Comparison of ENCODE assay signal across 18 cellular contexts in genomic region chr6:134508862-134509498, GRCh38.
DNase-seq lines count a peak whose midpoint lies in the region; TF ChIP-seq lines count a peak whose summit lies in the region.
"Had no signal": no experiment of that assay in that cellular context is flagged by ENCODE, and none has a peak within 500 bp of the region (broad histone marks: within the 10 kb centered on the region; RNA-seq: fewer than 3 reads in every experiment).

No MANE protein-coding gene starts in this region.

- no peak overlapping the region for H2BK120ac ChIP-seq in trophoblast cell (ENCODE audit: insufficient read depth, low read length, poor library complexity)

- H3K9ac ChIP-seq in trophoblast cell (ENCODE audit: low read length) = no peak overlapping the region

- no peaks in the 10 kb centered on the region for H3K4me1 ChIP-seq in trophoblast cell (ENCODE audit: control insufficient read depth in 1 of 2, insufficient read depth in 2 of 2, low read length in 2 of 2)

- H3K27me3 ChIP-seq in trophoblast cell (ENCODE audit: insufficient read depth, low read length) = no peaks in the 10 kb centered on the region

- peak overlapping the region; percentile 49 for H2BK12ac ChIP-seq in trophoblast cell (ENCODE audit: low read length)

- H2AFZ ChIP-seq in trophoblast cell (ENCODE audit: insufficient read depth, low read length, poor library complexity) = no peak overlapping the region

- no peak overlapping the region for H3K4ac ChIP-seq in trophoblast cell (ENCODE audit: low read depth, low read length)

- H3K18ac ChIP-seq in trophoblast cell (ENCODE audit: low read length) = no peak overlapping the region

- no peak overlapping the region for H3K4me2 ChIP-seq in trophoblast cell (ENCODE audit: low read length)

- H4K8ac ChIP-seq in trophoblast cell (ENCODE audit: low read depth, low read length) = no peak overlapping the region

- peak; percentile 17 for DNase-seq in ELR (ENCODE audit: low read depth)
- peak; percentile 69 for DNase-seq in HT-29 (ENCODE audit: low spot score)
- DNase-seq in epithelial cell of esophagus (ENCODE audit: low read depth) = peak; percentile 60
- no peak for DNase-seq in trophoblast cell
- DNase-seq in NCI-H187 treated with DMSO at 0.1 percent for 48 hours (lab: John Stamatoyannopoulos, UW) = no peak
- DNase-seq in NCI-H2107 treated with DMSO at 0.1 percent for 48 hours (lab: John Stamatoyannopoulos, UW; ENCODE audit: unreplicated experiment) = no peak
- no peak for DNase-seq in NCI-H526 (lab: John Stamatoyannopoulos, UW)
- DNase-seq: C1 segment of cervical spinal cord, DMS79, Karpas-422, MM.1S, NCI-H1092 treated with DMSO at 0.1 percent for 48 hours, NCI-H146, NCI-H510A, NCI-H774, OCI-M1, SIG-M5 had no signal

- H3K14ac ChIP-seq in trophoblast cell (ENCODE audit: low read length) = no peak overlapping the region

- no peak overlapping the region for H4K91ac ChIP-seq in trophoblast cell (ENCODE audit: low read depth, low read length)

- H3K79me1 ChIP-seq in trophoblast cell (ENCODE audit: low read length) = no peaks in the 10 kb centered on the region

- no peak overlapping the region for H3K27ac ChIP-seq in trophoblast cell (ENCODE audit: low read depth, low read length)
- H3K27ac ChIP-seq: HL-60 had no signal

- no peak overlapping the region for H2AK5ac ChIP-seq in trophoblast cell (ENCODE audit: low read length)

- no peak overlapping the region for H2BK5ac ChIP-seq in trophoblast cell (ENCODE audit: low read depth, low read length, poor library complexity)

- H3K9me3 ChIP-seq in trophoblast cell (ENCODE audit: insufficient read depth, low read depth, low read length) = no peaks in the 10 kb centered on the region

- no peak overlapping the region for H3K4me3 ChIP-seq in epithelial cell of esophagus (ENCODE audit: low read length)
- H3K4me3 ChIP-seq in trophoblast cell (ENCODE audit: low read depth, low read length) = no peak overlapping the region

- no CpG with 5 or more reads among the region's 7 CpGs for WGBS in trophoblast cell (ENCODE audit: extremely low coverage, insufficient coverage, insufficient read length)

- no peak for TF ChIP-seq CTCF in epithelial cell of esophagus (IDR thresholded peaks at IDR 0.05; ENCODE audit: insufficient read depth, low read depth, low read length, missing control alignments)

- H3K36me3 ChIP-seq in trophoblast cell (ENCODE audit: control insufficient read depth in 1 of 2, insufficient read depth in 2 of 2, low read length in 2 of 2) = no peaks in the 10 kb centered on the region

- H3K79me2 ChIP-seq in trophoblast cell (ENCODE audit: control insufficient read depth, insufficient read depth, low read length, poor library complexity) = no peaks in the 10 kb centered on the region

- H4K12ac ChIP-seq in trophoblast cell (ENCODE audit: low read depth, low read length) = no peak overlapping the region

- H3K23ac ChIP-seq in trophoblast cell (ENCODE audit: low read length) = no peak overlapping the region

Comparison
In these comparisons a context has a peak if more than half of its experiments do, and no peak if none do; other contexts are left out.
1. DNase-seq: peak in ELR (single experiment), HT-29 (single experiment) and epithelial cell of esophagus (single experiment); none in trophoblast cell (0 of 2), NCI-H187 treated with DMSO at 0.1 percent for 48 hours (single experiment), NCI-H2107 treated with DMSO at 0.1 percent for 48 hours (single experiment) and NCI-H526 (0 of 2).